ENCODE assay signal across 8 cellular contexts in the genomic region with DNA sequence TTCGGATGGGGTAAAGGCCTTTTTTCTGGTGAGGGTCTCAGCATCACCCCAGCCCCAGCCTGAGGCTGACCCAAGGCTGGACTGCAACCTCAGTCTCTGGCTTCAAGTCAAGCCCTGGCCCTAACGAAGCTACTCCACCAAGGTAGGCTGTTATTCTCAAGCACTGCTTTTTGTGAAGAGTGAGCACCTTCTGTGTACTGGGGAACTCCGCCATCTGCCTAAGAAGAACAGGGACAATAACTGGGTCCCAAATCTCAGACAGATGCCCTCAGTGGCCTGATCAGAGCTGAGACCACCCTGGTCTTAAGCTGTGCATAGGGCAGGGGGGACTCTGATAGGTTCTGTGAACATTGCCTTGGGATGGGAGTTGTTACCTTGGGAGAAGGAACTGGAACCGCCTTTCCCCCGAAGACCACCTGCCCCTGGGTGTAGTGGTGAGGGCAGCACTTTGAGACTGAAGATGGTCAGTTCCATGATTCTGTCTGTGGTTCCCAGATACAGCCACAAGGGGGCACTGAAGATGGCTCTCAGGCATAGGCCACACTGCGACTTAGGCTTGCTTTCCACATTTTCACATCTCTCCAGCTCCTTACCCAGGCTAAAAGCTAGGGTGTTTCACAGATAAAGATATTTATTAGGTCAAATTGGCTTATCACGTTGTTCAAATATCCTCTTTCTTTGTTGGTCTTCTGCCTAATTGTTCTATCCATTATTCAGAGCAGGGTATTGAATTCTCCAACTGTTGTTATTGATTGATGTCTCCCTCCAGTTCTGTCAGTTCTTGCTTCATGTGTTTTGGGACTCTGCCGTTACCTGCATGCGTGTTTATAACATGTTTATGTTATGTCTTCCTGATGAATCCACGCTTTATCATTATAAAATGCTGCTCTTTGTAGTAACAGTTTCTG. TPM values are rescaled to one million over a fixed set of nuclear protein-coding genes. Genes with fewer than 3 reads are reported as not detected.
A peak's percentile ranks its signal among the peaks of the same experiment; 100 is the strongest.
DNase-seq lines count a peak whose midpoint lies in the region; ATAC-seq and TF ChIP-seq lines count a peak whose summit lies in the region.

No MANE protein-coding gene starts in this region.

- DNase-seq in NCI-H1436 (lab: John Stamatoyannopoulos, UW) (peak; percentile 49), NCI-H1436 treated with DMSO at 0.1 percent for 48 hours (lab: John Stamatoyannopoulos, UW) (no peak), NCI-H69 (lab: John Stamatoyannopoulos, UW) (peak; percentile 70), dermis blood vessel endothelial cell (peak; percentile 91), lower lobe of right lung (peak; percentile 68)
- DNase-seq in activated CD4-positive, alpha-beta T cell treated with anti-CD3 and anti-CD28 coated beads, Interleukin-2, amount 50 U/mL, for 24 hours (ENCODE audit: low read depth in 1 of 2, low spot score in 1 of 2): peak; percentile 41 to 59
- DNase-seq in stimulated activated CD8-positive, alpha-beta memory T cell treated with anti-CD3 and anti-CD28 coated beads, Interleukin-12 subunit alpha, Interleukin-12 subunit beta, amount 100 ng/mL, for 4 hours (ENCODE audit: low read depth): peak; percentile 36

- no peak overlapping the region for H3K4me3 ChIP-seq in lower lobe of right lung

- no peaks in the 10 kb centered on the region for H3K4me1 ChIP-seq in lower lobe of right lung

- no peak overlapping the region for H3K27ac ChIP-seq in lower lobe of right lung

- intact Hi-C loops in lower lobe of right lung (cut with DNase I): loop anchor here (5.0 kb wide), 1 partner anchor 64 kb away; no protein-coding TSS in a partner anchor

- no peaks in the 10 kb centered on the region for H3K27me3 ChIP-seq in lower lobe of right lung (ENCODE audit: low read depth)

- ATAC-seq in HG03045 (IDR thresholded peaks at IDR 0.05; ENCODE audit: unreplicated experiment) (peak; percentile 73), lower lobe of right lung (peak; percentile 89 to 91)

- peak; percentile 91 for TF ChIP-seq CTCF in lower lobe of right lung (IDR thresholded peaks at IDR 0.05)

- no peaks in the 10 kb centered on the region for H3K36me3 ChIP-seq in lower lobe of right lung

- no peaks in the 10 kb centered on the region for H3K9me3 ChIP-seq in lower lobe of right lung

RNA-seq across cellular contexts. Expression of a gene that starts 11.8 kb away (rescaled TPM):
- total RNA-seq in dermis blood vessel endothelial cell (75.3 and 98.2 TPM in 2 replicates), lower lobe of right lung (36.0 TPM)

RNA-seq across cellular contexts. Expression of a gene that starts 34.6 kb away (rescaled TPM):
- total RNA-seq in dermis blood vessel endothelial cell (0.68 and 2.1 TPM in 2 replicates), lower lobe of right lung (7.4 TPM)
